10 cellular contexts compared by ENCODE assay signal in the genomic region with DNA sequence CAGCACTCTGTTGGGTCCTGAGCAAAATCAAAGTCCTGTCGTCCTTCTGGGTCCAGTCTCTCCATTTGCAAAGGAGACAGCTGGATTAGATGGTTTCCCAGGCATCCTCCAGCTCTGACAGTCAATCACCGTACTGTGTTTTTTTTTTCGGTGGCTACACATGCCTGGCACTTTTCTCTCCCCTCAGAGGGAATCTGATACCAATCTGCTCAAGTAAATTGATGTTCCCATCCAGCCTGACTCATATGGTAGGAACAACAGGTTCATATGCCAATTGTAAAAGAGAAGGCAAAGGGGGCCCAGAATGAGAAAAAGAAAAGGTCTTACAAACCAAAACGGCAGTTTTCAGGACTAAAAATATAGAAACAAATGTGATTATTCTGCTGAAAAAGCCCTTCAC. TPM values are rescaled to one million over a fixed set of nuclear protein-coding genes. Genes with fewer than 3 reads are reported as not detected.
A peak's percentile ranks its signal among the peaks of the same experiment; 100 is the strongest.
DNase-seq lines count a peak whose midpoint lies in the region; ATAC-seq and TF ChIP-seq lines count a peak whose summit lies in the region.
"Had no signal": no experiment of that assay in that cellular context is flagged by ENCODE, and none has a peak within 500 bp of the region (broad histone marks: within the 10 kb centered on the region; RNA-seq: fewer than 3 reads in every experiment).

No MANE protein-coding gene starts in this region.

- H3K14ac ChIP-seq in H9 (ENCODE audit: insufficient read depth, low read length), result no peak overlapping the region

- H3K27me3 ChIP-seq in H9 (ENCODE audit: insufficient read depth, low read length) (no peaks in the 10 kb centered on the region), SK-N-SH (ENCODE audit: insufficient read depth) (no peaks in the 10 kb centered on the region), smooth muscle cell (ENCODE audit: low read depth) (no peaks in the 10 kb centered on the region)

- CTCF ChIA-PET in SK-N-SH (lab: Yijun Ruan, JAX), result interaction anchor here (1.8 kb wide), 2 partner anchors 9 to 330 kb away, joined by 5 to 7 read pairs; no protein-coding TSS in a partner anchor

- no peak overlapping the region for H2BK20ac ChIP-seq in H9 (ENCODE audit: low read depth, low read length, poor library complexity, severe bottlenecking)

- H3K4me2 ChIP-seq in H9 (ENCODE audit: insufficient read depth, insufficient read length, low read length) (peak overlapping the region; percentile 71), SK-N-SH (peak overlapping the region; percentile 98), smooth muscle cell (peak overlapping the region; percentile 90)

- no CpG with 5 or more reads among the region's 4 CpGs for WGBS in H9 (ENCODE audit: extremely low coverage, insufficient read length, low lambda C conversion rate)
- 23% methylated on average over 4 of the region's 4 CpGs for whole genome bisulfite sequencing in SK-N-SH (ENCODE audit: low lambda C conversion rate)
- 32% methylated on average over 4 of the region's 4 CpGs for WGBS in smooth muscle cell (ENCODE audit: low lambda C conversion rate)

- H3K23ac ChIP-seq in H9 (ENCODE audit: insufficient read length, low read depth, low read length), result no peak overlapping the region

- no peak overlapping the region for H4K8ac ChIP-seq in H9 (replicated peaks; ENCODE audit: insufficient read length, low read depth, low read length)

- H4K20me1 ChIP-seq in H9 (ENCODE audit: control insufficient read depth, insufficient read depth, insufficient read length), result no peaks in the 10 kb centered on the region
- no peaks in the 10 kb centered on the region for H4K20me1 ChIP-seq in SK-N-SH (ENCODE audit: insufficient read depth)
- peaks cover 11% of the 10 kb centered on the region for H4K20me1 ChIP-seq in smooth muscle cell (ENCODE audit: low read depth)

- H3K36me3 ChIP-seq in SK-N-SH (replicated peaks in 1 of 2; ENCODE audit: control insufficient read depth in 1 of 2, insufficient read depth in 2 of 2, low read length in 1 of 2), result peaks cover 3 to 7% of the 10 kb centered on the region in 2 experiments
- H3K36me3 ChIP-seq in smooth muscle cell (ENCODE audit: low read depth), result no peaks in the 10 kb centered on the region

- H3K9me3 ChIP-seq in H9 (ENCODE audit: control insufficient read depth, low read depth, low read length) (no peaks in the 10 kb centered on the region), SK-N-SH (no peaks in the 10 kb centered on the region), smooth muscle cell (replicated peaks; ENCODE audit: low read depth) (no peaks in the 10 kb centered on the region)

- H3F3A ChIP-seq in SK-N-SH (replicated peaks; ENCODE audit: insufficient read depth) (peaks cover 14% of the 10 kb centered on the region), smooth muscle cell (ENCODE audit: low read depth) (peaks cover 15% of the 10 kb centered on the region)

- no peak overlapping the region for H3K18ac ChIP-seq in H9 (ENCODE audit: insufficient read length, low read depth, low read length)

- H3K4me1 Mint-ChIP-seq in H9, result peaks cover 39 to 41% of the 10 kb centered on the region in 2 experiments

- DNase-seq in H9 (no peak), SK-N-SH (peak; percentile 58), fibroblast of villous mesenchyme (ENCODE audit: low read depth) (peak; percentile 11), smooth muscle cell (lab: John Stamatoyannopoulos, UW; ENCODE audit: unreplicated experiment) (no peak), SIG-M5 treated with dmso at 0.1 percent for 504 hours (lab: John Stamatoyannopoulos, UW; ENCODE audit: unreplicated experiment) (no peak)
- DNase-seq in activated effector memory CD4-positive, alpha-beta T cell treated with Interleukin-2 at 50 U/mL for 16 hours, result no peak
- DNase-seq: activated CD4-positive, alpha-beta memory T cell treated with anti-CD3 and anti-CD28 coated beads, Interleukin-2, amount 10 ng/mL, durations not matched to agents 7 days and 5 days; stimulated activated CD8-positive, alpha-beta memory T cell treated with anti-CD3 and anti-CD28 coated beads, Interleukin-4, amount 100 ng/mL, for 48 hours had no signal

- no peak overlapping the region for H2AFZ ChIP-seq in H9 (ENCODE audit: low read length)
- H2AFZ ChIP-seq in SK-N-SH (ENCODE audit: low read depth), result peak overlapping the region; percentile 71; the same call in 1 of the 2 replicates
- no peak overlapping the region for H2AFZ ChIP-seq in smooth muscle cell (ENCODE audit: low read depth)

- no peaks in the 10 kb centered on the region for H3K9me3 Mint-ChIP-seq in H9
- H3K9me3 Mint-ChIP-seq: activated CD4-positive, alpha-beta memory T cell treated with anti-CD3 and anti-CD28 coated beads, Interleukin-2, amount 10 ng/mL, durations not matched to agents 7 days and 5 days had no signal

- TF ChIP-seq EP300 in SK-N-SH (IDR thresholded peaks at IDR 0.05; ENCODE audit: borderline replicate concordance in 1 of 2, low read depth in 1 of 2, low read length in 1 of 2), result no peak

- no peak overlapping the region for H2BK120ac ChIP-seq in H9 (ENCODE audit: low read depth, low read length, poor library complexity, severe bottlenecking)

- H3K79me1 ChIP-seq in H9 (ENCODE audit: insufficient read depth, low read depth, low read length, poor library complexity, severe bottlenecking), result peaks cover under 1% of the 10 kb centered on the region

- H2BK5ac ChIP-seq in H9 (ENCODE audit: insufficient read length, low read length), result no peak overlapping the region

- H3K36me3 Mint-ChIP-seq in H9 (ENCODE audit: insufficient read depth in 1 of 3, low read depth in 3 of 3), result peaks cover 0 to 3% (median 0%) of the 10 kb centered on the region in 3 experiments; a peak in 1 of 7 replicates

- H3K79me2 ChIP-seq in H9 (ENCODE audit: insufficient read depth, low read length) (no peaks in the 10 kb centered on the region), SK-N-SH (ENCODE audit: insufficient read depth) (peaks cover 20% of the 10 kb centered on the region), smooth muscle cell (ENCODE audit: low read depth) (peaks cover 15% of the 10 kb centered on the region)

- no peak overlapping the region for H3K27ac Mint-ChIP-seq in H9
- H3K27ac Mint-ChIP-seq: activated CD4-positive, alpha-beta memory T cell treated with anti-CD3 and anti-CD28 coated beads, Interleukin-2, amount 10 ng/mL, durations not matched to agents 7 days and 5 days had no signal

- no peak overlapping the region for H2BK12ac ChIP-seq in H9 (ENCODE audit: insufficient read length, low read depth, low read length)

- no peak overlapping the region for H2BK15ac ChIP-seq in H9 (ENCODE audit: low read depth, low read length)

- no peak overlapping the region for H3T11ph ChIP-seq in H9 (ENCODE audit: low read length)

- H2AK5ac ChIP-seq in H9 (ENCODE audit: insufficient read length, low read length), result no peak overlapping the region

- no peak overlapping the region for H4K91ac ChIP-seq in H9 (ENCODE audit: insufficient read length, low read depth, low read length)

- H3K9me2 ChIP-seq in SK-N-SH, result no peaks in the 10 kb centered on the region

- H3K27ac ChIP-seq in H9 (ENCODE audit: insufficient read length, low read depth, low read length) (no peak overlapping the region), SK-N-SH (ENCODE audit: low read depth in 2 of 2, low read length in 1 of 2) (peak overlapping the region; percentile 28 to 87; a peak in 3 of 4 replicates), smooth muscle cell (ENCODE audit: low read depth) (peak overlapping the region; percentile 80)

- ATAC-seq in GM19397 (IDR thresholded peaks at IDR 0.05; ENCODE audit: unreplicated experiment) (no peak), HG03039 (IDR thresholded peaks at IDR 0.05; ENCODE audit: unreplicated experiment) (no peak)

- H3K4me3 ChIP-seq in SK-N-SH (ENCODE audit: low read depth in 2 of 2, low read length in 1 of 2) (peak overlapping the region; percentile 72 to 83), fibroblast of villous mesenchyme (ENCODE audit: low read depth, low read length) (peak overlapping the region; percentile 69), smooth muscle cell (peak overlapping the region; percentile 66)

- H3K9ac ChIP-seq in H9 (ENCODE audit: extremely low read depth, insufficient read length, low read length), result no peak overlapping the region
- H3K9ac ChIP-seq in SK-N-SH, result peak overlapping the region; percentile 66; the same call in 1 of the 2 replicates
- peak overlapping the region; percentile 83 for H3K9ac ChIP-seq in smooth muscle cell (ENCODE audit: low read depth)

- no peaks in the 10 kb centered on the region for H3K27me3 Mint-ChIP-seq in H9 (ENCODE audit: low read depth)

- H4K5ac ChIP-seq in H9 (ENCODE audit: insufficient read length, low read depth, low read length), result no peak overlapping the region

- H3K56ac ChIP-seq in H9 (ENCODE audit: insufficient read length, low read depth, low read length), result no peak overlapping the region

- H3K23me2 ChIP-seq in H9 (ENCODE audit: insufficient read length, low read depth, low read length, poor library complexity, severe bottlenecking), result peaks cover 9% of the 10 kb centered on the region

- no peak for TF ChIP-seq RAD21 in SK-N-SH (IDR thresholded peaks at IDR 0.05; ENCODE audit: low read length)

- POLR2A ChIA-PET in SK-N-SH (lab: Yijun Ruan, JAX), result interaction anchor here (0.6 to 4.0 kb wide), 4 partner anchors 9 to 521 kb away, joined by 3 to 20 read pairs (median 6); a partner anchor contains a TSS

- TF ChIP-seq CTCF in H9 (conservative IDR thresholded peaks at IDR 0.05) (no peak), SK-N-SH (IDR thresholded peaks at IDR 0.05) (no peak), fibroblast of villous mesenchyme (IDR thresholded peaks at IDR 0.05; ENCODE audit: insufficient read depth, low read depth, low read length) (no peak), smooth muscle cell (IDR thresholded peaks at IDR 0.05; ENCODE audit: borderline replicate concordance, insufficient read depth, poor library complexity, severe bottlenecking) (no peak)

- no peak overlapping the region for H3K4ac ChIP-seq in H9 (ENCODE audit: low read depth, low read length)

- H3K4me3 Mint-ChIP-seq in H9, result peak overlapping the region; percentile 80 to 87

- peaks cover 7% of the 10 kb centered on the region for H3K4me1 ChIP-seq in H9 (ENCODE audit: insufficient read depth, low read length)
- peaks cover 12 to 15% of the 10 kb centered on the region in 2 experiments; a peak in 3 of 4 replicates for H3K4me1 ChIP-seq in SK-N-SH (ENCODE audit: control insufficient read depth in 1 of 2, insufficient read depth in 2 of 2, low read depth in 1 of 2, low read length in 1 of 2)
- peaks cover 15% of the 10 kb centered on the region for H3K4me1 ChIP-seq in smooth muscle cell (ENCODE audit: low read depth)

RNA-seq across cellular contexts. Expression of a gene that starts 1.2 kb away (rescaled TPM):
- total RNA-seq in H9 (2021) (16.2 and 16.8 TPM in 2 replicates), fibroblast of villous mesenchyme (16.1 and 16.4 TPM in 2 replicates), smooth muscle cell (3.5 and 6.4 TPM in 2 replicates)
- polyA plus RNA-seq in SK-N-SH (2012; rRNA removed) (10.1 and 12.8 TPM in 2 replicates), smooth muscle cell (4.8 and 7.0 TPM in 2 replicates)
- polyA plus RNA-seq in SK-N-SH (2012; cell fraction: cytosol; rRNA removed), result 5.0 and 7.8 TPM in 2 replicates
- 26.3 and 29.4 TPM in 2 replicates for polyA plus RNA-seq in SK-N-SH (2012; cell fraction: nucleus; rRNA removed)

RNA-seq across cellular contexts. Expression of a gene that starts 17.4 kb away (rescaled TPM):
- total RNA-seq in H9 (2021), result 123 and 124 TPM in 2 replicates
- polyA plus RNA-seq in SK-N-SH (2012; rRNA removed), result 215 and 255 TPM in 2 replicates
- polyA plus RNA-seq in SK-N-SH (2012; cell fraction: cytosol; rRNA removed), result 285 and 368 TPM in 2 replicates
- 62.1 and 68.8 TPM in 2 replicates for polyA plus RNA-seq in SK-N-SH (2012; cell fraction: nucleus; rRNA removed)
- 120 and 140 TPM in 2 replicates for total RNA-seq in fibroblast of villous mesenchyme
- total RNA-seq in smooth muscle cell, result 194 and 220 TPM in 2 replicates
- polyA plus RNA-seq in smooth muscle cell, result 221 and 296 TPM in 2 replicates

Comparison
In these comparisons a context has a peak if more than half of its experiments do, and no peak if none do; other contexts are left out.
1. DNase-seq: peak in SK-N-SH (single experiment) and fibroblast of villous mesenchyme (single experiment); none in H9 (single experiment), smooth muscle cell (single experiment), SIG-M5 treated with dmso at 0.1 percent for 504 hours (single experiment) and activated effector memory CD4-positive, alpha-beta T cell treated with Interleukin-2 at 50 U/mL for 16 hours (single experiment).
2. Peak in every context shown above with its lines, with median percentiles within 50 percentile points of each other: H3K4me2 ChIP-seq and H3K4me3 ChIP-seq.